Comparison of ENCODE assay signal across 8 cellular contexts in genomic region chr4:139555705-139556070, GRCh38. TPM values are rescaled to one million over a fixed set of nuclear protein-coding genes. Genes with fewer than 3 reads are reported as not detected.
DNase-seq lines count a peak whose midpoint lies in the region; ATAC-seq and TF ChIP-seq lines count a peak whose summit lies in the region.

No MANE protein-coding gene starts in this region.

- TF ChIP-seq CTCF in NB4 (IDR thresholded peaks at IDR 0.05; ENCODE audit: low read depth, low read length) (no peak), lower leg skin (IDR thresholded peaks at IDR 0.05) (no peak)

- H3K4me3 ChIP-seq in NB4 (ENCODE audit: low read depth, low read length), result peak overlapping the region; percentile 68
- peak overlapping the region; percentile 74 for H3K4me3 ChIP-seq in lower leg skin (ENCODE audit: low read depth, poor library complexity, severe bottlenecking)
- peak overlapping the region; percentile 78 for H3K4me3 ChIP-seq in thymus (ENCODE audit: low read length)

- H3K27ac ChIP-seq in thymus (ENCODE audit: low read depth), result peak overlapping the region; percentile 93

- TF ChIP-seq POLR2A in NB4 (IDR thresholded peaks at IDR 0.05; ENCODE audit: extremely low read depth, insufficient read length) (no peak), lower leg skin (IDR thresholded peaks at IDR 0.05) (no peak)

- intact Hi-C loops in lower leg skin (cut with DNase I; ENCODE audit: low total_unique reads), result no loop called here

- no peaks in the 10 kb centered on the region for H3K36me3 ChIP-seq in thymus (ENCODE audit: control insufficient read depth, insufficient read depth)

- WGBS in lower leg skin, 2 donors, result 0 to 1% methylated on average over 14 to 45 of the region's 49 CpGs
- WGBS in thymus, result under 1% methylated on average over 49 of the region's 49 CpGs

- peaks cover 3% of the 10 kb centered on the region for H3K27me3 ChIP-seq in thymus (ENCODE audit: control insufficient read depth, insufficient read depth)

- DNase-seq in COLO668 (lab: John Stamatoyannopoulos, UW; ENCODE audit: unreplicated experiment) (peak; percentile 70), NB4 (ENCODE audit: low read depth) (no peak), cerebellum (ENCODE audit: low spot score) (peak; percentile 62), lower leg skin (ENCODE audit: low spot score in 2 of 2) (peak in 1 of 2 donors; percentile 92), AML-193 (lab: John Stamatoyannopoulos, UW) (no peak)

- ATAC-seq in GM21528 (IDR thresholded peaks at IDR 0.05; ENCODE audit: low FRiP score, unreplicated experiment), result peak; percentile 35
- ATAC-seq in HG03457 (IDR thresholded peaks at IDR 0.05; ENCODE audit: unreplicated experiment), result no peak

- peaks cover 6% of the 10 kb centered on the region for H3K4me1 ChIP-seq in thymus (ENCODE audit: control insufficient read depth, insufficient read depth, low read length)

- no peaks in the 10 kb centered on the region for H3K9me3 ChIP-seq in thymus (ENCODE audit: control insufficient read depth)

RNA-seq across cellular contexts. Expression of gene SETD7, which starts 0.3 kb away (rescaled TPM):
- total RNA-seq in cerebellum (30.7 TPM), lower leg skin (10 to 100 TPM; 34.3 to 45.7 (median 41.7) TPM)
- 15.6 TPM for polyA plus RNA-seq in thymus

Comparison
In these comparisons a context has a peak if more than half of its experiments do, and no peak if none do; other contexts are left out.
1. DNase-seq: peak in COLO668 (single experiment) and cerebellum (single experiment); none in NB4 (single experiment) and AML-193 (0 of 2).
2. Peak in every context shown above with its lines, with median percentiles within 50 percentile points of each other: H3K4me3 ChIP-seq.